Comparison of ENCODE assay signal across 8 cellular contexts in the genomic region with DNA sequence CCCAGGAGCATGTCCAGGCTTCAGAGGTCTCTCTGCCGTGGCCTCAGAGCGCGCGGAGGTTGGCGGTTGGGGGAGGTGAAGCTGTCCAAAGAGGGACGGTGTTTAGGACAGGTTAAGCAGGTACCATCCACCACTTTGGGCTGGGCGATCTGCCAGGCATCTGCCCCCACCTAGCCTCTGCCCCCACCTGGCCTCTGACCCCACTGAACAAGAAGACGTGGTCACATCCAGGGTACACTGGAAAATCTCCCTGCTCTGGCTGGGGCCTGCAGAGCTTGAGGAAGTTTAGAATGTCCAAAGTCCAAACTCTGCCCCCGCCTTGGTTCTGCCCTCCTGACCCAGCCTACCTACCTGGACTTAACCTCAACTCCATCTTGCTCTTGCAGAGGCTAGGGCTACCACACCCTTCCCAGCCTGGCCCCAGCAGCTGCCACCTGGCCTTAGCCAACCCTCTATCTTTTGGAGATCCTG. TPM values are rescaled to one million over a fixed set of nuclear protein-coding genes. Genes with fewer than 3 reads are reported as not detected.
DNase-seq lines count a peak whose midpoint lies in the region; ATAC-seq and TF ChIP-seq lines count a peak whose summit lies in the region.

No MANE protein-coding gene starts in this region.

- H3K4me3 Mint-ChIP-seq in activated naive CD4-positive, alpha-beta T cell treated with anti-CD3 and anti-CD28 coated beads, Interleukin-2, amount 10 ng/mL, durations not matched to agents 7 days and 5 days, result peak overlapping the region; percentile 63

- peaks cover 3% of the 10 kb centered on the region for H3K36me3 Mint-ChIP-seq in activated naive CD4-positive, alpha-beta T cell treated with anti-CD3 and anti-CD28 coated beads, Interleukin-2, amount 10 ng/mL, durations not matched to agents 7 days and 5 days

- H3K9me3 Mint-ChIP-seq in activated naive CD4-positive, alpha-beta T cell treated with anti-CD3 and anti-CD28 coated beads, Interleukin-2, amount 10 ng/mL, durations not matched to agents 7 days and 5 days, result no peaks in the 10 kb centered on the region

- H3K27me3 ChIP-seq in breast epithelium, result no peaks in the 10 kb centered on the region
- no peaks in the 10 kb centered on the region for H3K27me3 ChIP-seq in upper lobe of right lung
- H3K27me3 ChIP-seq in SJCRH30, result no peaks in the 10 kb centered on the region

- peaks cover 21% of the 10 kb centered on the region for H3K4me1 Mint-ChIP-seq in activated naive CD4-positive, alpha-beta T cell treated with anti-CD3 and anti-CD28 coated beads, Interleukin-2, amount 10 ng/mL, durations not matched to agents 7 days and 5 days

- CTCF ChIA-PET in activated naive CD4-positive, alpha-beta T cell treated with anti-CD3 and anti-CD28 coated beads, Interleukin-2, amount 10 ng/mL, durations not matched to agents 7 days and 5 days (lab: Charles Lee), result interaction anchor here (1.1 to 6.8 kb wide), 10 partner anchors 9 to 37 kb away, joined by 3 to 45 read pairs (median 6); no protein-coding TSS in a partner anchor

- no peak for TF ChIP-seq POLR2A in breast epithelium (IDR thresholded peaks at IDR 0.05)

- H3K27ac ChIP-seq in breast epithelium (peak overlapping the region; percentile 96 to 99), upper lobe of right lung (peak overlapping the region; percentile 96), SJCRH30 (no peak overlapping the region)

- DNase-seq in activated naive CD4-positive, alpha-beta T cell treated with anti-CD3 and anti-CD28 coated beads, Interleukin-2, amount 10 ng/mL, durations not matched to agents 7 days and 5 days, result no peak
- DNase-seq in activated naive CD4-positive, alpha-beta T cell treated with anti-CD3 and anti-CD28 coated beads, Interleukin-2, amount 50 U/mL, for 16 hours, result no peak
- DNase-seq in breast epithelium (ENCODE audit: low spot score in 2 of 2), result no peak
- DNase-seq in mucosa of descending colon, result peak; percentile 71 to 81 (median 74)
- DNase-seq in upper lobe of right lung, result no peak
- no peak for DNase-seq in SJCRH30

- H3K4me3 ChIP-seq in breast epithelium, result peak overlapping the region in 2 of 3 donors; percentile 88 to 94
- peak overlapping the region; percentile 67 for H3K4me3 ChIP-seq in mucosa of descending colon
- peak overlapping the region; percentile 90 for H3K4me3 ChIP-seq in upper lobe of right lung
- no peak overlapping the region for H3K4me3 ChIP-seq in SJCRH30

- H3K4me1 ChIP-seq in breast epithelium (peaks cover 7 to 22% of the 10 kb centered on the region in 2 donors), mucosa of descending colon (ENCODE audit: low read depth) (peaks cover 68% of the 10 kb centered on the region), upper lobe of right lung (peaks cover 70% of the 10 kb centered on the region), SJCRH30 (peaks cover 33% of the 10 kb centered on the region)

- H3K9me3 ChIP-seq in breast epithelium (no peaks in the 10 kb centered on the region), mucosa of descending colon (no peaks in the 10 kb centered on the region), upper lobe of right lung (no peaks in the 10 kb centered on the region), SJCRH30 (replicated peaks) (no peaks in the 10 kb centered on the region)

- peaks cover 32% of the 10 kb centered on the region for H3K27me3 Mint-ChIP-seq in activated naive CD4-positive, alpha-beta T cell treated with anti-CD3 and anti-CD28 coated beads, Interleukin-2, amount 10 ng/mL, durations not matched to agents 7 days and 5 days

- no peak overlapping the region for H3K27ac Mint-ChIP-seq in activated naive CD4-positive, alpha-beta T cell treated with anti-CD3 and anti-CD28 coated beads, Interleukin-2, amount 10 ng/mL, durations not matched to agents 7 days and 5 days

- ATAC-seq in mucosa of descending colon, result peak; percentile 56
- no peak for ATAC-seq in upper lobe of right lung
- no peak for ATAC-seq in GM21515 (IDR thresholded peaks at IDR 0.05; ENCODE audit: unreplicated experiment)
- ATAC-seq in GM21717 (IDR thresholded peaks at IDR 0.05; ENCODE audit: unreplicated experiment), result no peak

- H3K36me3 ChIP-seq in breast epithelium (no peaks in the 10 kb centered on the region), mucosa of descending colon (ENCODE audit: low read depth) (no peaks in the 10 kb centered on the region), upper lobe of right lung (no peaks in the 10 kb centered on the region), SJCRH30 (no peaks in the 10 kb centered on the region)

- intact Hi-C loops in breast epithelium (cut with DNase I; ENCODE audit: low total_unique reads) (no loop called here), mucosa of descending colon (cut with DNase I, micrococcal nuclease) (no loop called here), upper lobe of right lung (cut with DNase I) (no loop called here)

- TF ChIP-seq CTCF in breast epithelium (IDR thresholded peaks at IDR 0.05), result no peak
- TF ChIP-seq CTCF in mucosa of descending colon (IDR thresholded peaks at IDR 0.05), result no peak
- TF ChIP-seq CTCF in upper lobe of right lung (IDR thresholded peaks at IDR 0.05), result no peak

RNA-seq across cellular contexts. Expression of gene ITGA3, which starts 1.6 kb away (rescaled TPM):
- total RNA-seq in breast epithelium (10 to 100 TPM; 10.6 to 67.6 (median 48.5) TPM), mucosa of descending colon (100 to 1,000 TPM; 108 to 170 (median 108) TPM), upper lobe of right lung (212 TPM)
- total RNA-seq in SJCRH30 (2014; rRNA removed; shearing (Covaris generic)), result 2.9 and 3.7 TPM in 2 replicates

RNA-seq across cellular contexts. Expression of gene PDK2, which starts 37.6 kb away (rescaled TPM):
- 10 to 100 TPM; 28.2 to 53.4 (median 30.5) TPM for total RNA-seq in breast epithelium
- total RNA-seq in mucosa of descending colon, result 10 to 100 TPM; 51.0 to 91.6 (median 72.6) TPM
- 30.2 TPM for total RNA-seq in upper lobe of right lung
- 10.7 and 12.5 TPM in 2 replicates for total RNA-seq in SJCRH30 (2014; rRNA removed; shearing (Covaris generic))

Comparison
In these comparisons a context has a peak if more than half of its experiments do, and no peak if none do; other contexts are left out.
1. DNase-seq: peak in mucosa of descending colon (3 of 3); none in activated naive CD4-positive, alpha-beta T cell treated with anti-CD3 and anti-CD28 coated beads, Interleukin-2, amount 10 ng/mL, durations not matched to agents 7 days and 5 days (single experiment), activated naive CD4-positive, alpha-beta T cell treated with anti-CD3 and anti-CD28 coated beads, Interleukin-2, amount 50 U/mL, for 16 hours (single experiment), breast epithelium (0 of 2), upper lobe of right lung (single experiment) and SJCRH30 (0 of 2).